Comparison of ENCODE assay signal across 1 cellular context in genomic region chr11:12174145-12175143, GRCh38.
TF ChIP-seq lines count a peak whose summit lies in the region.

No MANE protein-coding gene starts in this region.

TF ChIP-seq in K562, 482 proteins besides CTCF, POLR2A, EP300 and RAD21 (continued from another document and continues in another):
- TF ChIP-seq ZNF592 (IDR thresholded peaks at IDR 0.05) (peak; percentile 84), ZNF511 (CRISPR knock-in tag; IDR thresholded peaks at IDR 0.05) (no peak), LARP7 (IDR thresholded peaks at IDR 0.05) (no peak), MNT (conservative IDR thresholded peaks at IDR 0.05) (no peak), MECOM (CRISPR knock-in tag; IDR thresholded peaks at IDR 0.05) (peak; percentile 53; the same call in 1 of the 2 replicates), ZNF780A (CRISPR knock-in tag; IDR thresholded peaks at IDR 0.05) (no peak), KAT2B (IDR thresholded peaks at IDR 0.05; ENCODE audit: low read depth, low read length) (no peak), GATA2 (CRISPR knock-in tag; IDR thresholded peaks at IDR 0.05) (no peak), POLR2B (IDR thresholded peaks at IDR 0.05; ENCODE audit: low read depth, partially characterized antibody) (no peak), PHB (CRISPR knock-in tag; IDR thresholded peaks at IDR 0.05) (no peak), BRCA1 (IDR thresholded peaks at IDR 0.05) (no peak), BRCA1 (CRISPR knock-in tag; IDR thresholded peaks at IDR 0.05) (no peak), ZNF239 (CRISPR knock-in tag; IDR thresholded peaks at IDR 0.05) (no peak; the same call in 1 of the 2 replicates), ATF6 (CRISPR knock-in tag; IDR thresholded peaks at IDR 0.05) (no peak), ZNF75A (CRISPR knock-in tag; IDR thresholded peaks at IDR 0.05) (no peak), U2AF2 (optimal IDR thresholded peaks at IDR 0.05; ENCODE audit: low read depth, low read length) (no peak), POLR2AphosphoS5 (IDR thresholded peaks at IDR 0.05; ENCODE audit: control insufficient read depth, insufficient read depth, low read depth, low read length) (no peak), PKNOX1 (IDR thresholded peaks at IDR 0.05) (peak; percentile 62; the same call in 1 of the 2 replicates), ZNF311 (CRISPR knock-in tag; IDR thresholded peaks at IDR 0.05) (no peak), ZBTB26 (CRISPR knock-in tag; IDR thresholded peaks at IDR 0.05) (no peak), GTF2E2 (tag; IDR thresholded peaks at IDR 0.05) (0 out of 2 replicates have a peak, but pooled peaks have one; percentile 0), ZNF384 (IDR thresholded peaks at IDR 0.05; ENCODE audit: low read depth, low read length) (peak; percentile 65), ID3 (CRISPR knock-in tag; IDR thresholded peaks at IDR 0.05) (no peak), ID3 (tag; IDR thresholded peaks at IDR 0.05) (no peak), ZBTB9 (CRISPR knock-in tag; IDR thresholded peaks at IDR 0.05) (no peak), MAFF (IDR thresholded peaks at IDR 0.05; ENCODE audit: low read length) (peak; percentile 98), IFI16 (CRISPR knock-in tag; IDR thresholded peaks at IDR 0.05) (no peak), THAP12 (CRISPR knock-in tag; IDR thresholded peaks at IDR 0.05) (no peak), MITF (IDR thresholded peaks at IDR 0.05) (no peak), ZMIZ1 (IDR thresholded peaks at IDR 0.05; ENCODE audit: low read depth in 2 of 2, low read length in 2 of 2) (no peak), POLR3A (IDR thresholded peaks at IDR 0.05; ENCODE audit: borderline replicate concordance, extremely low read depth, insufficient read depth, insufficient read length) (no peak), KLF13 (tag; IDR thresholded peaks at IDR 0.05; ENCODE audit: borderline replicate concordance, low read depth) (no peak), HLTF (IDR thresholded peaks at IDR 0.05) (no peak), LEF1 (IDR thresholded peaks at IDR 0.05) (peak; percentile 49; the same call in 1 of the 2 replicates), NFATC3 (IDR thresholded peaks at IDR 0.05) (peak; percentile 89), WHSC1 (IDR thresholded peaks at IDR 0.05; ENCODE audit: low read length) (no peak), E2F6 (IDR thresholded peaks at IDR 0.05; ENCODE audit: borderline replicate concordance in 1 of 2, extremely low read depth in 1 of 2, insufficient read depth in 1 of 2, insufficient read length in 1 of 2, low read depth in 1 of 2, low read length in 1 of 2, poor library complexity in 1 of 2, severe bottlenecking in 1 of 2) (no peak), RBM17 (IDR thresholded peaks at IDR 0.05; ENCODE audit: borderline replicate concordance, low read depth, low read length) (no peak)
